ENCODE assay signal across 15 cellular contexts in genomic region chr4:29970626-29971025, GRCh38.
DNase-seq lines count a peak whose midpoint lies in the region; ATAC-seq and TF ChIP-seq lines count a peak whose summit lies in the region.
"Had no signal": no experiment of that assay in that cellular context is flagged by ENCODE, and none has a peak within 500 bp of the region (broad histone marks: within the 10 kb centered on the region; RNA-seq: fewer than 3 reads in every experiment).

No MANE protein-coding gene starts in this region.

- ATAC-seq in HG03196 (IDR thresholded peaks at IDR 0.05; ENCODE audit: unreplicated experiment): no peak

- H3K36me3 Mint-ChIP-seq in endothelial cell (ENCODE audit: low read depth, unreplicated experiment): no peaks in the 10 kb centered on the region
- H3K36me3 Mint-ChIP-seq in progenitor cell of endocrine pancreas (ENCODE audit: insufficient read depth): no peaks in the 10 kb centered on the region

- H3K4me1 ChIP-seq in OCI-LY3 (ENCODE audit: low read length) (no peaks in the 10 kb centered on the region), left ventricle myocardium inferior (no peaks in the 10 kb centered on the region)

- H3K4me1 Mint-ChIP-seq in endothelial cell (ENCODE audit: unreplicated experiment): no peaks in the 10 kb centered on the region
- H3K4me1 Mint-ChIP-seq in progenitor cell of endocrine pancreas (ENCODE audit: low read depth): no peaks in the 10 kb centered on the region

- no peaks in the 10 kb centered on the region for H3K9me3 Mint-ChIP-seq in endothelial cell (ENCODE audit: unreplicated experiment)
- H3K9me3 Mint-ChIP-seq in progenitor cell of endocrine pancreas (ENCODE audit: low read depth): no peaks in the 10 kb centered on the region

- H3K27me3 ChIP-seq in OCI-LY3 (ENCODE audit: low read depth, low read length): no peaks in the 10 kb centered on the region
- no peaks in the 10 kb centered on the region for H3K27me3 ChIP-seq in left ventricle myocardium inferior (ENCODE audit: low read depth)

- no peak overlapping the region for H3K27ac Mint-ChIP-seq in endothelial cell (ENCODE audit: unreplicated experiment)
- no peak overlapping the region for H3K27ac Mint-ChIP-seq in progenitor cell of endocrine pancreas

- H3K4me2 ChIP-seq in OCI-LY3 (ENCODE audit: low read length): no peak overlapping the region
- H3K4me2 ChIP-seq: KMS-11 had no signal

- peak; percentile 53 for TF ChIP-seq CTCF in OCI-LY3 (IDR thresholded peaks at IDR 0.05; ENCODE audit: low read depth, low read length)
- no peak for TF ChIP-seq CTCF in endothelial cell (IDR thresholded peaks at IDR 0.05; ENCODE audit: unreplicated experiment)
- peak; percentile 48 for TF ChIP-seq CTCF in progenitor cell of endocrine pancreas (IDR thresholded peaks at IDR 0.05; ENCODE audit: unreplicated experiment)
- TF ChIP-seq CTCF in left ventricle myocardium inferior (IDR thresholded peaks at IDR 0.05; ENCODE audit: borderline replicate concordance): no peak

- H3K4me3 ChIP-seq in OCI-LY3 (ENCODE audit: low read length): no peak overlapping the region
- no peak overlapping the region for H3K4me3 ChIP-seq in left ventricle myocardium inferior

- H3K36me3 ChIP-seq in OCI-LY3 (replicated peaks; ENCODE audit: low read depth, low read length) (no peaks in the 10 kb centered on the region), left ventricle myocardium inferior (no peaks in the 10 kb centered on the region)

- H3K9me3 ChIP-seq in OCI-LY3 (ENCODE audit: insufficient read depth, low read length) (no peaks in the 10 kb centered on the region), left ventricle myocardium inferior (replicated peaks) (no peaks in the 10 kb centered on the region)

- H3K27ac ChIP-seq in OCI-LY3 (ENCODE audit: low read length) (no peak overlapping the region), left ventricle myocardium inferior (replicated peaks) (no peak overlapping the region)
- H3K27ac ChIP-seq: KMS-11 had no signal

- intact Hi-C loops in left ventricle myocardium inferior (cut with micrococcal nuclease): no loop called here

- H3K79me2 ChIP-seq in OCI-LY3 (ENCODE audit: low read length): no peaks in the 10 kb centered on the region

- no peak overlapping the region for H3K4me3 Mint-ChIP-seq in endothelial cell (ENCODE audit: unreplicated experiment)
- no peak overlapping the region for H3K4me3 Mint-ChIP-seq in progenitor cell of endocrine pancreas (ENCODE audit: low read depth)

- H4K20me1 ChIP-seq in OCI-LY3 (ENCODE audit: insufficient read depth, low read length): no peaks in the 10 kb centered on the region

- H2AFZ ChIP-seq in OCI-LY3 (ENCODE audit: low read depth, low read length): no peak overlapping the region; the same call in 1 of the 2 replicates

- H3K27me3 Mint-ChIP-seq in endothelial cell (ENCODE audit: unreplicated experiment) (no peaks in the 10 kb centered on the region), progenitor cell of endocrine pancreas (no peaks in the 10 kb centered on the region)

- DNase-seq in DMS53 (lab: John Stamatoyannopoulos, UW) (peak; percentile 46), DMS53 treated with DMSO at 0.1 percent for 48 hours (lab: John Stamatoyannopoulos, UW; ENCODE audit: unreplicated experiment) (no peak), endothelial cell (ENCODE audit: low spot score) (peak; percentile 11), progenitor cell of endocrine pancreas (ENCODE audit: low spot score, unreplicated experiment) (no peak), left ventricle myocardium inferior (no peak)
- no peak for DNase-seq in effector CD8-positive, alpha-beta T cell (lab: John Stamatoyannopoulos, UW)
- DNase-seq: 8988T, anterior cingulate cortex, DND-41, erythroblast, NCI-H82, occipital lobe had no signal

- H3K9ac ChIP-seq in OCI-LY3 (ENCODE audit: low read length): no peak overlapping the region
- H3K9ac ChIP-seq: KMS-11 had no signal

Comparison
In these comparisons a context has a peak if more than half of its experiments do, and no peak if none do; other contexts are left out.
1. DNase-seq: peak in DMS53 (single experiment) and endothelial cell (single experiment); none in DMS53 treated with DMSO at 0.1 percent for 48 hours (single experiment), progenitor cell of endocrine pancreas (single experiment), effector CD8-positive, alpha-beta T cell (single experiment) and left ventricle myocardium inferior (single experiment).
2. CTCF ChIP-seq: peak in OCI-LY3 (single experiment) and progenitor cell of endocrine pancreas (single experiment); none in endothelial cell (single experiment) and left ventricle myocardium inferior (single experiment).